Comparison of ENCODE assay signal across 11 cellular contexts in the genomic region with DNA sequence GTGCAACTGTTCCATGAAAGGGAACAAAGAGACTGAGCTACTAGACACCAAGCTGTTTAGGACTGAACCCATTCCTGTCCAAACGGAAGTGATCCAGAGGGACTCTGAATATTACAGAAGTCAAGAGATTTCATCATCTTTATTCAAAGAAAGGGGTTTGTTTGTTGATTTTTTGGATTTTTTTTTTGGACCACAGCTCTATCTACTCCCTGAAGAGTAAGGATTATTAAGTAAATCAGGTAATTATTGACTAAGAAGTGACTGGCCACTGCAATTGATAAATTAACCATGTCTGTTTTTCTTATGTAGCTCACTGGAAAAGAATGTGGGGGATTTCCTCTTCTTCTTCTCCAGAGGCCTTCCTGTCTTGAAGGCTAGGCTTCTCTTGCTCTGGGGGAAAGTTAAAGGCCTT.
DNase-seq lines count a peak whose midpoint lies in the region; ATAC-seq and TF ChIP-seq lines count a peak whose summit lies in the region.
"Had no signal": no experiment of that assay in that cellular context is flagged by ENCODE, and none has a peak within 500 bp of the region (broad histone marks: within the 10 kb centered on the region; RNA-seq: fewer than 3 reads in every experiment).

No MANE protein-coding gene starts in this region.

- peak overlapping the region; percentile 97 for H3K27ac Mint-ChIP-seq in Calu3 (ENCODE audit: unreplicated experiment)
- no peak overlapping the region for H3K27ac Mint-ChIP-seq in activated CD8-positive, alpha-beta T cell treated with anti-CD3 and anti-CD28 coated beads, Interleukin-2, amount 10 ng/mL, durations not matched to agents 7 days and 5 days

- no peak overlapping the region for H2AFZ ChIP-seq in osteoblast (ENCODE audit: low read length)

- peak overlapping the region; percentile 57 for H3K4me3 Mint-ChIP-seq in Calu3 (ENCODE audit: low read depth, unreplicated experiment)
- H3K4me3 Mint-ChIP-seq in activated CD8-positive, alpha-beta T cell treated with anti-CD3 and anti-CD28 coated beads, Interleukin-2, amount 10 ng/mL, durations not matched to agents 7 days and 5 days, result no peak overlapping the region

- no TSS peak for BruUV-seq in Calu3 (replicated peaks; lab: Mats Ljungman, UMichigan)

- no peaks in the 10 kb centered on the region for H4K20me1 ChIP-seq in osteoblast (ENCODE audit: insufficient read depth, low read length)

- ATAC-seq in GM18498 (IDR thresholded peaks at IDR 0.05; ENCODE audit: unreplicated experiment), result no peak
- no peak for ATAC-seq in activated CD8-positive, alpha-beta T cell treated with anti-CD3 and anti-CD28 coated beads, Interleukin-2, amount 10 ng/mL, durations not matched to agents 7 days and 5 days

- H3K27ac ChIP-seq in esophagus squamous epithelium (peak overlapping the region; percentile 69 to 84 (median 81)), osteoblast (ENCODE audit: low read depth, low read length) (peak overlapping the region; percentile 100)

- H3K27me3 ChIP-seq in esophagus squamous epithelium (peaks cover 0 to 8% (median 0%) of the 10 kb centered on the region in 4 donors), osteoblast (ENCODE audit: insufficient read depth, low read length) (no peaks in the 10 kb centered on the region), H7 (ENCODE audit: control insufficient read depth, insufficient read depth, low read length) (no peaks in the 10 kb centered on the region)

- H3K36me3 ChIP-seq in esophagus squamous epithelium (no peaks in the 10 kb centered on the region), osteoblast (ENCODE audit: insufficient read depth, low read length) (no peaks in the 10 kb centered on the region), H7 (replicated peaks; ENCODE audit: control insufficient read depth, insufficient read depth, low read length) (no peaks in the 10 kb centered on the region)

- TF ChIP-seq CTCF in Calu3 (IDR thresholded peaks at IDR 0.05; ENCODE audit: unreplicated experiment), result no peak
- no peak for TF ChIP-seq CTCF in esophagus squamous epithelium (IDR thresholded peaks at IDR 0.05)
- no peak for TF ChIP-seq CTCF in osteoblast (IDR thresholded peaks at IDR 0.05; ENCODE audit: extremely low read depth, low read depth, low read length)

- H3K4me3 ChIP-seq in esophagus squamous epithelium (no peak overlapping the region), osteoblast (ENCODE audit: insufficient read depth, low read length) (no peak overlapping the region), H7 (ENCODE audit: insufficient read depth, low read depth, low read length) (no peak overlapping the region)

- H3K9me3 ChIP-seq in esophagus squamous epithelium, result no peaks in the 10 kb centered on the region
- H3K9me3 ChIP-seq in osteoblast (ENCODE audit: low read depth, low read length), result no peaks in the 10 kb centered on the region

- H3K4me1 Mint-ChIP-seq in Calu3 (ENCODE audit: low read depth, unreplicated experiment), result peaks cover 82% of the 10 kb centered on the region
- H3K4me1 Mint-ChIP-seq in activated CD8-positive, alpha-beta T cell treated with anti-CD3 and anti-CD28 coated beads, Interleukin-2, amount 10 ng/mL, durations not matched to agents 7 days and 5 days (ENCODE audit: low read depth), result no peaks in the 10 kb centered on the region

- CTCF ChIA-PET in Calu3 (lab: Charles Lee), result interaction anchor here (0.7 to 3.3 kb wide), 20 partner anchors 9 to 414 kb away, joined by 3 to 24 read pairs (median 4); a partner anchor contains a TSS
- CTCF ChIA-PET in activated CD8-positive, alpha-beta T cell treated with anti-CD3 and anti-CD28 coated beads, Interleukin-2, amount 10 ng/mL, durations not matched to agents 7 days and 5 days (lab: Charles Lee), result interaction anchor here (0.6 kb wide), 1 partner anchor 8 kb away, joined by 3 read pairs; no protein-coding TSS in a partner anchor

- POLR2A ChIA-PET in activated CD8-positive, alpha-beta T cell treated with anti-CD3 and anti-CD28 coated beads, Interleukin-2, amount 10 ng/mL, durations not matched to agents 7 days and 5 days (lab: Charles Lee), result no interaction called here

- intact Hi-C loops in Calu3 (cut with micrococcal nuclease; ENCODE audit: unreplicated experiment) (loop anchor here (1.0 to 5.0 kb wide), 6 partner anchors 41 to 146 kb away; a partner anchor contains a TSS), esophagus squamous epithelium (cut with DNase I) (no loop called here)

- DNase-seq in Calu3 (peak; percentile 47), RPMI7951 (ENCODE audit: low read depth) (peak; percentile 84), esophagus squamous epithelium (lab: John Stamatoyannopoulos, UW) (no peak), osteoblast (ENCODE audit: insufficient read length, low spot score, missing footprints) (no peak), H7 (no peak), NCI-H510A (lab: John Stamatoyannopoulos, UW) (no peak)
- DNase-seq in activated CD8-positive, alpha-beta T cell treated with anti-CD3 and anti-CD28 coated beads, Interleukin-2, amount 10 ng/mL, durations not matched to agents 7 days and 5 days, result no peak
- DNase-seq: activated naive CD4-positive, alpha-beta T cell treated with Interleukin-2 at 50 U/mL for 16 hours; NCI-H1436 treated with DMSO at 0.1 percent for 48 hours; T-helper 2 cell had no signal

- no peaks in the 10 kb centered on the region for H3K27me3 Mint-ChIP-seq in Calu3 (ENCODE audit: unreplicated experiment)
- H3K27me3 Mint-ChIP-seq in activated CD8-positive, alpha-beta T cell treated with anti-CD3 and anti-CD28 coated beads, Interleukin-2, amount 10 ng/mL, durations not matched to agents 7 days and 5 days (ENCODE audit: low read depth), result peaks cover 2% of the 10 kb centered on the region

- H3K36me3 Mint-ChIP-seq in Calu3 (ENCODE audit: insufficient read depth, unreplicated experiment), result peaks cover 36% of the 10 kb centered on the region
- no peaks in the 10 kb centered on the region for H3K36me3 Mint-ChIP-seq in activated CD8-positive, alpha-beta T cell treated with anti-CD3 and anti-CD28 coated beads, Interleukin-2, amount 10 ng/mL, durations not matched to agents 7 days and 5 days (ENCODE audit: low read depth)

- H3K79me2 ChIP-seq in osteoblast (ENCODE audit: insufficient read depth, low read length), result no peaks in the 10 kb centered on the region

- H3K4me1 ChIP-seq in esophagus squamous epithelium, result peaks cover 8 to 46% (median 35%) of the 10 kb centered on the region in 3 donors
- peaks cover 44% of the 10 kb centered on the region for H3K4me1 ChIP-seq in osteoblast (ENCODE audit: insufficient read depth, low read length)

- no peak for TF ChIP-seq POLR2A in esophagus squamous epithelium (IDR thresholded peaks at IDR 0.05)

- peak overlapping the region; percentile 67 for H3K4me2 ChIP-seq in osteoblast (ENCODE audit: insufficient read depth, low read length)

- H3K9me3 Mint-ChIP-seq in Calu3 (ENCODE audit: low read depth, unreplicated experiment), result peaks cover 3% of the 10 kb centered on the region
- H3K9me3 Mint-ChIP-seq in activated CD8-positive, alpha-beta T cell treated with anti-CD3 and anti-CD28 coated beads, Interleukin-2, amount 10 ng/mL, durations not matched to agents 7 days and 5 days (ENCODE audit: insufficient read depth), result no peaks in the 10 kb centered on the region

- 9 to 22% methylated on average over 1 of the region's 1 CpG for WGBS in esophagus squamous epithelium, 2 donors

Comparison
In these comparisons a context has a peak if more than half of its experiments do, and no peak if none do; other contexts are left out.
1. DNase-seq: peak in Calu3 (single experiment) and RPMI7951 (single experiment); none in esophagus squamous epithelium (single experiment), osteoblast (single experiment), H7 (single experiment), NCI-H510A (single experiment) and activated CD8-positive, alpha-beta T cell treated with anti-CD3 and anti-CD28 coated beads, Interleukin-2, amount 10 ng/mL, durations not matched to agents 7 days and 5 days (single experiment).